28 cellular contexts compared by ENCODE assay signal in the genomic region with DNA sequence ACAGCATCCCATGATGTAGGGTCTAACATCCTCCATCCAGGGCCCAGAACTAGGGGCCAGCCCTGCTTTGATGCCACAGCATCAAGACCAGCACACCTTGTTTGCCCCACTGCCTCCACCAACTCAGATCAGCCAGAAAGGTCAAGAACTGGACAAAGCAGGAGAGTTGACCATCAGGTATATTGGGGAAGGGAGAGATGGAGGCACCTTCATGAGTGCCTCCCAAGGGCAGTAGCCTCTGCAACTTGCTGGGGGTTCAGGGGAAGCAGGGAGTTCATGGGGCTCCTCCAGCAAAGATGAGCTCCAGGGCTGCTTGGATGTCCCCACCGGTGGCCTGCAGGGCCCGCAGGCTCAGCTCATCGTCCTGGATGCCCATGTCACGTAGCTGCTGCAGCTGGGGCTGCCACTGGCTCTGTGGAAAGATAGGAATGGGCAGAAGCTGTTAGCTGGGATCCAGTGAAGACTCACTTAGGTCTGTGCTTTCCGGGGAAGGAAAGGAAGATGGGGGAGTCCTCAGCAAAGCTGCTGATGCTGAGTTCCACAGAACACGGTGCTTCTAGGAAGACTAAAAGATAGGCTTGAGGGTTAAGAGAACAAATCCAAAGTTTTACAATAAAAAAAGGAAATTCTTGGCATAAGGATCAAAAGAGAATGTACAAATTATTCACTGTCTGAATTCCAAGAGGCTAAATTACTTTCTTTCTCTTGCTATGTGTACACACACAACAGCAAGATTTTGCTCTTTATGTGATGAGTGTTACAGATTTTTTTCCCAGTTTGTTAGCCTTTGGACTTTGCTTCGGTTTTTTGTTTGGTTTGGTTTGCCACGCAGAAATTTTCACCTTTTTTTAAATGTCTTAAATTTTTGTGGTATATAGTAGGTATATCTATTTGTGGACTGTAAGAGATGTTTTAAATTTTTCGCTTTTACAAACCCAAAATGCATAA. TPM values are rescaled to one million over a fixed set of nuclear protein-coding genes. Genes with fewer than 3 reads are reported as not detected.
"Had no signal": no experiment of that assay in that cellular context is flagged by ENCODE, and none has a peak within 500 bp of the region (broad histone marks: within the 10 kb centered on the region; RNA-seq: fewer than 3 reads in every experiment).

No MANE protein-coding gene starts in this region.

- H3K4me1 Mint-ChIP-seq: activated CD4-positive, alpha-beta T cell treated with anti-CD3 and anti-CD28 coated beads for 36 hours had no signal

- H3K9me3 ChIP-seq: colonic mucosa, right atrium auricular region, thyroid gland, upper lobe of left lung had no signal

- H3K27me3 Mint-ChIP-seq: activated CD4-positive, alpha-beta T cell treated with anti-CD3 and anti-CD28 coated beads for 36 hours; memory B cell; naive thymus-derived CD4-positive, alpha-beta T cell had no signal

- H3K4me1 ChIP-seq: colonic mucosa, parathyroid adenoma, right atrium auricular region, upper lobe of left lung had no signal

- H3K27ac Mint-ChIP-seq: activated CD4-positive, alpha-beta T cell treated with anti-CD3 and anti-CD28 coated beads for 36 hours; activated naive CD4-positive, alpha-beta T cell treated with anti-CD3 and anti-CD28 coated beads, Interleukin-2, amount 50 U/mL, for 72 hours; activated T-helper 1 cell treated with anti-CD3 and anti-CD28 coated beads, Interleukin-12 subunit alpha, Interleukin-12 subunit beta, Interleukin-2, Interleukin-4 antibody, amounts not matched to agents 30 ng/mL and 10 ng/mL and 1 ng/mL, durations not matched to agents 14 hours and 24 hours and 36 hours; memory B cell; neural progenitor cell; T-helper 2 cell treated with Interferon-gamma antibody and Interleukin-4, amounts not matched to agents 5 μg/mL and 100 μg/mL, for 36 hours had no signal

- H3K36me3 ChIP-seq: neural progenitor cell had no signal

- H3K27me3 ChIP-seq: cardiac muscle cell, colonic mucosa, neural progenitor cell, right atrium auricular region, thyroid gland, upper lobe of left lung had no signal

- FAIRE-seq: frontal cortex, islet of Langerhans had no signal

- H3K9me3 Mint-ChIP-seq: activated naive CD4-positive, alpha-beta T cell treated with anti-CD3 and anti-CD28 coated beads, Interleukin-2, amount 50 U/mL, for 72 hours; activated T-helper 1 cell treated with anti-CD3 and anti-CD28 coated beads, Interleukin-12 subunit alpha, Interleukin-12 subunit beta, Interleukin-2, Interleukin-4 antibody, amounts not matched to agents 30 ng/mL and 10 ng/mL and 1 ng/mL, durations not matched to agents 14 hours and 24 hours and 36 hours; brain; memory B cell; naive thymus-derived CD4-positive, alpha-beta T cell; neural progenitor cell; T-helper 2 cell treated with Interferon-gamma antibody and Interleukin-4, amounts not matched to agents 5 μg/mL and 100 μg/mL, for 36 hours had no signal

- DNase-seq: activated CD4-positive, alpha-beta T cell treated with anti-CD3 and anti-CD28 coated beads for 36 hours; activated CD4-positive, alpha-beta T cell treated with anti-CD3 and anti-CD28 coated beads, Interleukin-2, amount 50 U/mL, for 4 hours; activated CD4-positive, CD25-positive, alpha-beta regulatory T cell; activated gamma-delta T cell treated with Interleukin-2 at 50 U/mL for 16 hours; activated T-cell treated with anti-CD3 and anti-CD28 coated beads for 4 hours; cerebellar nuclear complex; colonic mucosa; effector memory CD4-positive, alpha-beta T cell; left ventricle myocardium superior; midbrain; naive thymus-derived CD4-positive, alpha-beta T cell; occipital lobe; stimulated activated CD4-positive, alpha-beta T cell treated with anti-CD3 and anti-CD28 coated beads, Interleukin-2, amount 100 ng/mL, for 48 hours; stimulated activated naive CD4-positive, alpha-beta T cell treated with Interleukin-2 at 50 U/mL for 16 hours; T-helper 1 cell; thyroid gland; upper lobe of left lung had no signal

- H3K27ac ChIP-seq: cardiac muscle cell, colonic mucosa, neural progenitor cell, parathyroid adenoma, right atrium auricular region, thyroid gland, upper lobe of left lung had no signal

- ATAC-seq: activated CD4-positive, alpha-beta T cell treated with anti-CD3 and anti-CD28 coated beads for 36 hours; activated naive CD4-positive, alpha-beta T cell treated with anti-CD3 and anti-CD28 coated beads, Interleukin-2, amount 50 U/mL, for 72 hours; left ventricle myocardium superior; naive thymus-derived CD4-positive, alpha-beta T cell had no signal

- H3K4me3 ChIP-seq: cardiac muscle cell, colonic mucosa, neural progenitor cell, right atrium auricular region, thyroid gland, upper lobe of left lung had no signal

- H3K9ac ChIP-seq: neural progenitor cell, parathyroid adenoma had no signal

- H3K4me3 Mint-ChIP-seq: activated CD4-positive, alpha-beta T cell treated with anti-CD3 and anti-CD28 coated beads for 36 hours; activated T-helper 1 cell treated with anti-CD3 and anti-CD28 coated beads, Interleukin-12 subunit alpha, Interleukin-12 subunit beta, Interleukin-2, Interleukin-4 antibody, amounts not matched to agents 30 ng/mL and 10 ng/mL and 1 ng/mL, durations not matched to agents 14 hours and 24 hours and 36 hours; brain; memory B cell; naive thymus-derived CD4-positive, alpha-beta T cell; neural progenitor cell; T-helper 2 cell treated with Interferon-gamma antibody and Interleukin-4, amounts not matched to agents 5 μg/mL and 100 μg/mL, for 36 hours had no signal

RNA-seq across cellular contexts. Expression of a gene that starts 12.3 kb away (rescaled TPM):
- polyA plus RNA-seq: naive thymus-derived CD4-positive, alpha-beta T cell had no signal
